Comparison of ENCODE assay signal across 14 cellular contexts in the genomic region with DNA sequence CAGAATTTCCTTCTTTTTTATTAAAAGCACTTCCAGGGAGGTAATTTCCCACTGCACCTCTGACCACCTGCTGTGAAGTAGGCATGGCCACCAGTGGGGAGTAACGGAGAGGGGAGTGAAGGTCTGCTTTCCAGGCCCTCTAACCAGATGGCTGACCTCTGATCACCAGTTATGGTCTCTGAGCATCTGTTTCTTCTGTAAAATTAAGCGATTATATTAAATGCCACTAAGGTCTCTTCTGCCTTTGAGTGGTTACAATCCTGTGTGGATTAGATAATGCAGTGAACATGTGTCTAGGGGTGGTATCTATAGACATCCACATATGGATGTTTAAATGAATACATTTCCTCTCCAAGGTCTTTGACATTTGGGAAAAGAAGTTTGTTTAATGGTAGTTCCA.
DNase-seq lines count a peak whose midpoint lies in the region; TF ChIP-seq lines count a peak whose summit lies in the region.
"Had no signal": no experiment of that assay in that cellular context is flagged by ENCODE, and none has a peak within 500 bp of the region (broad histone marks: within the 10 kb centered on the region; RNA-seq: fewer than 3 reads in every experiment).

No MANE protein-coding gene starts in this region.

- H3K36me3 ChIP-seq in WERI-Rb-1 (no peaks in the 10 kb centered on the region), Caco-2 (ENCODE audit: control insufficient read depth, insufficient read depth, low read length) (no peaks in the 10 kb centered on the region)
- H3K36me3 ChIP-seq: BLaER1 had no signal

- no peaks in the 10 kb centered on the region for H3K4me1 Mint-ChIP-seq in Caco-2 (ENCODE audit: low read depth, unreplicated experiment)
- H3K4me1 Mint-ChIP-seq: CD4-positive, alpha-beta memory T cell had no signal

- POLR2A ChIA-PET in Caco-2 (lab: Charles Lee) = no interaction called here

- H3K9me3 Mint-ChIP-seq in Caco-2 (ENCODE audit: unreplicated experiment) = peaks cover 18% of the 10 kb centered on the region
- H3K9me3 Mint-ChIP-seq: CD4-positive, alpha-beta memory T cell; H9 had no signal

- peaks cover 34% of the 10 kb centered on the region for H3K27me3 Mint-ChIP-seq in Caco-2 (ENCODE audit: insufficient read depth, unreplicated experiment)

- H3K27ac Mint-ChIP-seq in Caco-2 (ENCODE audit: unreplicated experiment) = no peak overlapping the region
- H3K27ac Mint-ChIP-seq: CD14-positive monocyte; CD4-positive, alpha-beta memory T cell; H9; IgD-negative memory B cell had no signal

- H3K4me3 ChIP-seq in WERI-Rb-1 (ENCODE audit: low read depth, low read length) = no peak overlapping the region
- no peak overlapping the region for H3K4me3 ChIP-seq in Caco-2 (ENCODE audit: low read depth, low read length)
- H3K4me3 ChIP-seq: A549, BLaER1 had no signal

- no peaks in the 10 kb centered on the region for H3K27me3 ChIP-seq in WERI-Rb-1 (ENCODE audit: insufficient read depth, low read depth, severe bottlenecking)
- no peaks in the 10 kb centered on the region; the same call in 1 of the 2 replicates for H3K27me3 ChIP-seq in Caco-2 (replicated peaks; ENCODE audit: control insufficient read depth, insufficient read depth, low read length)
- H3K27me3 ChIP-seq: BLaER1 had no signal

- no peaks in the 10 kb centered on the region for H3K36me3 Mint-ChIP-seq in Caco-2 (ENCODE audit: insufficient read depth, unreplicated experiment)
- H3K36me3 Mint-ChIP-seq: CD14-positive monocyte; CD4-positive, alpha-beta memory T cell; IgD-negative memory B cell had no signal

- no peaks in the 10 kb centered on the region for H3K4me1 ChIP-seq in Caco-2
- H3K4me1 ChIP-seq: A549 had no signal

- no peak overlapping the region for H3K4me3 Mint-ChIP-seq in Caco-2 (ENCODE audit: unreplicated experiment)
- H3K4me3 Mint-ChIP-seq: CD14-positive monocyte; CD4-positive, alpha-beta memory T cell; H9; IgD-negative memory B cell had no signal

- H3K9me3 ChIP-seq in WERI-Rb-1 (ENCODE audit: severe bottlenecking) = no peaks in the 10 kb centered on the region
- no peaks in the 10 kb centered on the region for H3K9me3 ChIP-seq in Caco-2
- H3K9me3 ChIP-seq: A549, BLaER1 had no signal

- CTCF ChIA-PET in Caco-2 (lab: Charles Lee) = no interaction called here

- no peak overlapping the region for H3K27ac ChIP-seq in WERI-Rb-1
- H3K27ac ChIP-seq: A549, BLaER1 had no signal

- no TSS peak for BruUV-seq in Caco-2 (replicated peaks; lab: Mats Ljungman, UMichigan)

- peak; percentile 85 to 92 for DNase-seq in NCI-H524 (lab: John Stamatoyannopoulos, UW)
- DNase-seq in NCI-H82 treated with DMSO at 0.1 percent for 48 hours (lab: John Stamatoyannopoulos, UW; ENCODE audit: unreplicated experiment) = peak; percentile 60
- peak; percentile 35 for DNase-seq in WERI-Rb-1
- DNase-seq in LoVo (ENCODE audit: low spot score) = no peak
- DNase-seq in Caco-2 = no peak
- DNase-seq in NOMO-1 (lab: John Stamatoyannopoulos, UW; ENCODE audit: unreplicated experiment in 2 of 2) = no peak
- DNase-seq: AML-193; Calu3; CD4-positive, alpha-beta memory T cell; H9 had no signal

- intact Hi-C loops in Caco-2 (cut with micrococcal nuclease; ENCODE audit: unreplicated experiment) = no loop called here

- TF ChIP-seq CTCF in WERI-Rb-1 (IDR thresholded peaks at IDR 0.05; ENCODE audit: low read depth, low read length) (no peak), Caco-2 (IDR thresholded peaks at IDR 0.05; ENCODE audit: insufficient read depth in 1 of 2, low read depth in 1 of 2, low read length in 1 of 2, severe bottlenecking in 1 of 2, unreplicated experiment in 1 of 2) (no peak)

Comparison
In these comparisons a context has a peak if more than half of its experiments do, and no peak if none do; other contexts are left out.
1. DNase-seq: peak in NCI-H524 (2 of 2), NCI-H82 treated with DMSO at 0.1 percent for 48 hours (single experiment) and WERI-Rb-1 (single experiment); none in LoVo (single experiment), Caco-2 (0 of 2) and NOMO-1 (0 of 2).